In genomic region chr10:12766222-12766621, GRCh38 we compare ENCODE assay signal across 19 cellular contexts.
"Had no signal": no experiment of that assay in that cellular context is flagged by ENCODE, and none has a peak within 500 bp of the region (broad histone marks: within the 10 kb centered on the region; RNA-seq: fewer than 3 reads in every experiment).

No MANE protein-coding gene starts in this region.

- DNase-seq: activated CD4-positive, alpha-beta T cell treated with anti-CD3 and anti-CD28 coated beads for 36 hours; activated CD8-positive, alpha-beta memory T cell treated with anti-CD3 and anti-CD28 coated beads, Interleukin-2, amount 50 U/mL, for 4 hours; activated CD8-positive, alpha-beta T cell treated with anti-CD3 and anti-CD28 coated beads for 36 hours; activated naive CD4-positive, alpha-beta T cell; activated T-cell treated with anti-CD3 and anti-CD28 coated beads, Interleukin-2, amount 50 U/mL, for 72 hours; adrenal gland; body of pancreas; central memory CD4-positive, alpha-beta T cell; dermis blood vessel endothelial cell; endodermal cell; erythroblast; lower lobe of right lung; midbrain; naive B cell; pancreas; stimulated activated CD4-positive, alpha-beta T cell treated with anti-CD3 and anti-CD28 coated beads, Interleukin-2, amount 100 ng/mL, for 48 hours; stimulated activated naive CD8-positive, alpha-beta T cell treated with anti-CD3 and anti-CD28 coated beads, Interleukin-15, Interleukin-2, amounts not matched to agents 100 U/mL and 50 U/mL, for 24 hours; T1000; upper lobe of right lung had no signal

- H3K4me3 Mint-ChIP-seq: activated CD4-positive, alpha-beta T cell treated with anti-CD3 and anti-CD28 coated beads for 36 hours; activated CD8-positive, alpha-beta T cell treated with anti-CD3 and anti-CD28 coated beads for 36 hours; activated T-cell treated with anti-CD3 and anti-CD28 coated beads, Interleukin-2, amount 50 U/mL, for 72 hours; endodermal cell; naive B cell had no signal

- H3K4me1 Mint-ChIP-seq: activated CD4-positive, alpha-beta T cell treated with anti-CD3 and anti-CD28 coated beads for 36 hours had no signal

- H3K27ac Mint-ChIP-seq: activated CD4-positive, alpha-beta T cell treated with anti-CD3 and anti-CD28 coated beads for 36 hours; activated CD8-positive, alpha-beta T cell treated with anti-CD3 and anti-CD28 coated beads for 36 hours; activated T-cell treated with anti-CD3 and anti-CD28 coated beads, Interleukin-2, amount 50 U/mL, for 72 hours; endodermal cell had no signal

- ATAC-seq: activated CD4-positive, alpha-beta T cell treated with anti-CD3 and anti-CD28 coated beads for 36 hours; activated CD8-positive, alpha-beta T cell treated with anti-CD3 and anti-CD28 coated beads for 36 hours; activated T-cell treated with anti-CD3 and anti-CD28 coated beads, Interleukin-2, amount 50 U/mL, for 72 hours; body of pancreas; lower lobe of right lung; pancreas; stimulated activated naive CD8-positive, alpha-beta T cell treated with anti-CD3 and anti-CD28 coated beads, Interleukin-15, Interleukin-2, amounts not matched to agents 100 U/mL and 50 U/mL, for 24 hours; upper lobe of right lung had no signal

- H3K9me3 Mint-ChIP-seq: activated CD8-positive, alpha-beta T cell treated with anti-CD3 and anti-CD28 coated beads for 36 hours; activated T-cell treated with anti-CD3 and anti-CD28 coated beads, Interleukin-2, amount 50 U/mL, for 72 hours; endodermal cell; naive B cell had no signal

- H3K27me3 Mint-ChIP-seq: activated CD4-positive, alpha-beta T cell treated with anti-CD3 and anti-CD28 coated beads for 36 hours; activated CD8-positive, alpha-beta T cell treated with anti-CD3 and anti-CD28 coated beads for 36 hours; naive B cell had no signal
